5 cellular contexts compared by ENCODE assay signal in genomic region chr3:149337486-149337885, GRCh38. TPM values are rescaled to one million over a fixed set of nuclear protein-coding genes. Genes with fewer than 3 reads are reported as not detected.
"Had no signal": no experiment of that assay in that cellular context is flagged by ENCODE, and none has a peak within 500 bp of the region (broad histone marks: within the 10 kb centered on the region; RNA-seq: fewer than 3 reads in every experiment).

No MANE protein-coding gene starts in this region.

RNA-seq across cellular contexts. Expression of gene TM4SF18, which starts 4.0 kb away (rescaled TPM):
- total RNA-seq: naive thymus-derived CD4-positive, alpha-beta T cell; natural killer cell; osteoblast; progenitor cell of endocrine pancreas had no signal
- polyA plus RNA-seq: naive thymus-derived CD4-positive, alpha-beta T cell; neural cell had no signal

RNA-seq across cellular contexts. Expression of gene TM4SF1, which starts 40.0 kb away (rescaled TPM):
- total RNA-seq: naive thymus-derived CD4-positive, alpha-beta T cell; natural killer cell had no signal
- polyA plus RNA-seq: naive thymus-derived CD4-positive, alpha-beta T cell had no signal
